1 cellular context compared by ENCODE assay signal in genomic region chr17:6651483-6652452, GRCh38.
TF ChIP-seq lines count a peak whose summit lies in the region.

Gene C17orf100, plus strand, starts transcription at chr17:6651762. Its CDS starts 152 bp downstream, at chr17:6651914.
Gene MED31, minus strand, starts transcription at chr17:6651605. Its CDS starts 77 bp downstream, at chr17:6651528.

TF ChIP-seq in K562, 482 proteins besides CTCF, POLR2A, EP300 and RAD21 (continued from another document and continues in another):
- TF ChIP-seq ZNF609 (CRISPR knock-in tag; IDR thresholded peaks at IDR 0.05; ENCODE audit: borderline replicate concordance) (no peak), SMAD4 (CRISPR knock-in tag; conservative IDR thresholded peaks at IDR 0.05) (0 out of 2 replicates have a peak, but pooled peaks have one; percentile 36), C11orf30 (IDR thresholded peaks at IDR 0.05; ENCODE audit: low read depth) (peak; percentile 57; the same call in 1 of the 2 replicates), CBX8 (IDR thresholded peaks at IDR 0.05; ENCODE audit: borderline replicate concordance, extremely low read depth, low read depth, low read length, poor library complexity, severe bottlenecking) (no peak), IFI16 (CRISPR knock-in tag; IDR thresholded peaks at IDR 0.05) (no peak), ZBTB7A (IDR thresholded peaks at IDR 0.05; ENCODE audit: borderline replicate concordance, control insufficient read depth, low read depth, low read length) (no peak), TSC22D4 (tag; IDR thresholded peaks at IDR 0.05) (no peak), TEAD1 (CRISPR knock-in tag; IDR thresholded peaks at IDR 0.05) (no peak), TAF9B (IDR thresholded peaks at IDR 0.05; ENCODE audit: partially characterized antibody) (peak; percentile 18), ZSCAN32 (CRISPR knock-in tag; IDR thresholded peaks at IDR 0.05) (no peak), DIDO1 (tag; IDR thresholded peaks at IDR 0.05; ENCODE audit: low read depth) (no peak), HES1 (IDR thresholded peaks at IDR 0.05; ENCODE audit: low read depth) (no peak), MGA (IDR thresholded peaks at IDR 0.05) (peak; percentile 93), XRCC5 (IDR thresholded peaks at IDR 0.05; ENCODE audit: low read depth, low read length) (no peak), ARNT (IDR thresholded peaks at IDR 0.05) (no peak), STAT6 (CRISPR knock-in tag; IDR thresholded peaks at IDR 0.05) (no peak), MIER1 (IDR thresholded peaks at IDR 0.05; ENCODE audit: low read depth) (no peak), SAP30 (IDR thresholded peaks at IDR 0.05; ENCODE audit: borderline replicate concordance, insufficient read depth, low read depth, low read length, poor library complexity, severe bottlenecking) (no peak), MAZ (CRISPR knock-in tag; conservative IDR thresholded peaks at IDR 0.05 in 1 of 2, IDR thresholded peaks at IDR 0.05 in 1 of 2) (peak; percentile 33 to 72; a peak in 2 of 4 replicates), MYC (IDR thresholded peaks at IDR 0.05; ENCODE audit: low read depth, low read length) (no peak), MYC (CRISPR knock-in tag; IDR thresholded peaks at IDR 0.05; ENCODE audit: borderline replicate concordance, low read depth) (no peak), MLX (CRISPR knock-in tag; conservative IDR thresholded peaks at IDR 0.05) (no peak), HMGN3 (IDR thresholded peaks at IDR 0.05; ENCODE audit: borderline replicate concordance, extremely low read depth, insufficient read length, low read depth, low read length) (peak; percentile 62), CEBPB (tag; IDR thresholded peaks at IDR 0.05) (no peak), RFX1 (IDR thresholded peaks at IDR 0.05) (peak; percentile 93)
